Comparison of ENCODE assay signal across 8 cellular contexts in the genomic region with DNA sequence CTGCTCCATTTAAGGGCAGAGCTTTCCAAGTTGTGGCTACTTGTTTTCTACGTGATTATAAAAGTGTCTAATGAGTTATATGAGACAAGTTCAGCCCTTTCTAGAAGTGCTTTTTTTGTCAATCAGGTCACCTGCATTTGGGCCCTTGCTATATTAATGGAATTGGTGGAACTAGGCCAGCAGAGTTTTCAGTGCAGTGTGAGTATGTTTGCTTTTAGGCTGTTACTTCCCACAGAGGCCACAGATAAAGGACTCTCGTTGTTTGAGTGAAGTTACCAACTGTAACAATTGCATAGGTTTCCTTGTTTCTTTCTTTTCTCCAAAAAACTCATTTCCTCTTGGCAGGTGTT. TPM values are rescaled to one million over a fixed set of nuclear protein-coding genes. Genes with fewer than 3 reads are reported as not detected.
DNase-seq lines count a peak whose midpoint lies in the region; ATAC-seq lines count a peak whose summit lies in the region.

No MANE protein-coding gene starts in this region.

- peaks cover 92% of the 10 kb centered on the region for H3K4me1 ChIP-seq in CD4-positive, CD25-positive, alpha-beta regulatory T cell (ENCODE audit: control insufficient read depth, insufficient read depth, low read length, poor library complexity, severe bottlenecking)

- H3K27me3 Mint-ChIP-seq in CD4-positive, CD25-positive, alpha-beta regulatory T cell: peaks cover 7% of the 10 kb centered on the region
- no peaks in the 10 kb centered on the region for H3K27me3 Mint-ChIP-seq in naive B cell

- peak overlapping the region; percentile 97 to 99 (median 98) for H3K27ac Mint-ChIP-seq in CD4-positive, CD25-positive, alpha-beta regulatory T cell
- H3K27ac Mint-ChIP-seq in naive B cell: peak overlapping the region; percentile 97 to 100 (median 99)

- no peaks in the 10 kb centered on the region for H3K27me3 ChIP-seq in CD4-positive, CD25-positive, alpha-beta regulatory T cell (ENCODE audit: control insufficient read depth, insufficient read depth, low read length)

- peak overlapping the region; percentile 99 for H3K27ac ChIP-seq in CD4-positive, CD25-positive, alpha-beta regulatory T cell (ENCODE audit: insufficient read depth, low read length, poor library complexity, severe bottlenecking)
- peak overlapping the region; percentile 62 for H3K27ac ChIP-seq in angular gyrus (ENCODE audit: low read depth, low read length)

- peak overlapping the region; percentile 84 to 100 (median 96) for H3K4me3 Mint-ChIP-seq in CD4-positive, CD25-positive, alpha-beta regulatory T cell
- peak overlapping the region; percentile 74 to 90 (median 84) for H3K4me3 Mint-ChIP-seq in naive B cell

- H3K4me1 Mint-ChIP-seq in CD4-positive, CD25-positive, alpha-beta regulatory T cell: peaks cover 23 to 91% (median 67%) of the 10 kb centered on the region in 4 donors
- H3K4me1 Mint-ChIP-seq in naive B cell: peaks cover 55 to 93% (median 70%) of the 10 kb centered on the region in 3 donors

- DNase-seq in CD4-positive, CD25-positive, alpha-beta regulatory T cell: peak in 1 of 3 donors; percentile 38
- DNase-seq in NCI-H1092 (lab: John Stamatoyannopoulos, UW) (peak; percentile 12), naive B cell (no peak), COLO829 (ENCODE audit: low spot score) (no peak), 8988T (no peak)

- H3K9me3 Mint-ChIP-seq in CD4-positive, CD25-positive, alpha-beta regulatory T cell: no peaks in the 10 kb centered on the region
- peaks cover 0 to 3% (median 0%) of the 10 kb centered on the region in 7 donors for H3K9me3 Mint-ChIP-seq in naive B cell

- no peaks in the 10 kb centered on the region for H3K9me3 ChIP-seq in CD4-positive, CD25-positive, alpha-beta regulatory T cell (ENCODE audit: control insufficient read depth in 2 of 2, low read length in 2 of 2)

- H3K36me3 Mint-ChIP-seq in CD4-positive, CD25-positive, alpha-beta regulatory T cell: peaks cover 31% of the 10 kb centered on the region
- peaks cover 22 to 31% of the 10 kb centered on the region in 2 donors for H3K36me3 Mint-ChIP-seq in naive B cell

- peak overlapping the region; percentile 95 for H3K4me3 ChIP-seq in CD4-positive, CD25-positive, alpha-beta regulatory T cell (ENCODE audit: low read depth, low read length)

- peaks cover 15% of the 10 kb centered on the region for H3K36me3 ChIP-seq in CD4-positive, CD25-positive, alpha-beta regulatory T cell (ENCODE audit: control insufficient read depth, insufficient read depth, low read length)

- ATAC-seq in CD4-positive, CD25-positive, alpha-beta regulatory T cell (ENCODE audit: low read depth in 2 of 2): no peak
- ATAC-seq in naive B cell (ENCODE audit: low read depth in 2 of 2) (no peak), HG03432 (IDR thresholded peaks at IDR 0.05; ENCODE audit: unreplicated experiment) (no peak), HG02973 (IDR thresholded peaks at IDR 0.05; ENCODE audit: unreplicated experiment) (no peak)

RNA-seq across cellular contexts. Expression of gene SMAP2, which starts 10.9 kb away (rescaled TPM):
- total RNA-seq in CD4-positive, CD25-positive, alpha-beta regulatory T cell: 341 TPM
- 100 to 1,000 TPM; 297 to 472 (median 407) TPM for polyA plus RNA-seq in CD4-positive, CD25-positive, alpha-beta regulatory T cell
- 100 to 1,000 TPM; 480 to 946 (median 649) TPM for polyA plus RNA-seq in naive B cell (ENCODE audit: low read depth in 6 of 6)
